Comparison of ENCODE assay signal across 8 cellular contexts in the genomic region with DNA sequence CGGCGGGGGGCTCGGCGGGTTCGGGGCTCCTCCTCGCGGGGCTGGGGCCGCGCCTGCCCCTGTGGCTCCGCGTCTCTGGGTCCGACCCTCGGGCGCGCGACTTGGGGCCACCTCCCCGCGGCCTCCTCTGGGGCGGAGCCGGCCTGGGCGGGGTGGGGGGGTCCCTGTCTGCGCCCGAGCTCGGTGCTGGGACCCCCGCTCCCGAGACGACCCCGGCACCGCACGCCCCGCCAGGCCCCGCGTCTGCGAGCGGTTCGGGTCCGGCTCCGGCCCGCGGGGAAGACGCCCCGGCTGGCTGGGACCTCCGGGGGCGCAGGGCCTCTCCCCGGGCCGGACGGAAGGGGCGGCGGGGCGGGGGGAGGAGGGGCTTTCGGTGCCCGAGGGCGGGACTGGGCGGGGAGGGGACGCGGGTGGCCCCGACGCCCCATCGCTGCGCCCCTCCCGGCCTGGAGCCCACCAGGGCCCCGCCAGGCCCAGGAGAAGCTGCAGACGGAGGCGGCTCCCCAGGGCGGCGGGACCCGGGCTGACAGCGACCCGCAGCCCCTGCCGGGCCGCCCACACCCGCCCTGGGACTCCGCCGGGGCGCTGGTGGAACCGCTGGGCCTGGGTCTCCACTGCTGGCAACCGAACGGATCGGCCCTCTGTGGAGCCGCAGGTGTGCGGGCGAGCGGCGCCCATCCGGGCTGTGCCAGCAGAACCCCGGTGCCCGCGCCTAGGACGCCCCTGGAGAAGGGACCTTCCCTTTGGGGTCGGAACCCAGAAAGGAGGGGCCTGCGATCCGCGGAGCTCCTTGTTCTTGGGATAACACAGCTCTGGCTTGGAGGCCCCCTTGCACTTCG. TPM values are rescaled to one million over a fixed set of nuclear protein-coding genes. Genes with fewer than 3 reads are reported as not detected.
DNase-seq lines count a peak whose midpoint lies in the region; ATAC-seq and TF ChIP-seq lines count a peak whose summit lies in the region.

No MANE protein-coding gene starts in this region.

- no peak for ATAC-seq in HG03045 (IDR thresholded peaks at IDR 0.05; ENCODE audit: unreplicated experiment)
- ATAC-seq in HG03025 (IDR thresholded peaks at IDR 0.05; ENCODE audit: low FRiP score, unreplicated experiment): no peak
- no peak for ATAC-seq in HG03469 (IDR thresholded peaks at IDR 0.05; ENCODE audit: unreplicated experiment)

- H2AFZ ChIP-seq in mammary epithelial cell (ENCODE audit: low read depth, low read length): peak overlapping the region; percentile 48

- CTCF ChIA-PET in mammary epithelial cell (lab: Charles Lee; ENCODE audit: low non-redundant PET): no interaction called here

- peaks cover 42% of the 10 kb centered on the region for H3K27me3 Mint-ChIP-seq in activated CD4-positive, alpha-beta T cell treated with anti-CD3 and anti-CD28 coated beads, Interleukin-2, amount 10 ng/mL, durations not matched to agents 24 days and 14 days

- intact Hi-C loops in activated CD4-positive, alpha-beta T cell treated with anti-CD3 and anti-CD28 coated beads, Interleukin-2, amount 10 ng/mL, durations not matched to agents 24 days and 14 days (cut with micrococcal nuclease): loop anchor here (5.0 kb wide), 1 partner anchor 116 kb away; the partner anchor contains the start of gene COL6A1
- intact Hi-C loops in mammary epithelial cell (cut with micrococcal nuclease) (loop anchor here (2.0 kb wide), 1 partner anchor 128 kb away; no protein-coding TSS in a partner anchor), lower leg skin (cut with DNase I; ENCODE audit: low total_unique reads) (loop anchor here (10.0 kb wide), 1 partner anchor 124 kb away; no protein-coding TSS in a partner anchor)

- BruUV-seq in mammary epithelial cell (replicated peaks; lab: Mats Ljungman, UMichigan): no TSS peak

- no peaks in the 10 kb centered on the region for H4K20me1 ChIP-seq in mammary epithelial cell (ENCODE audit: insufficient read depth, low read length)

- peak overlapping the region; percentile 60 for H3K4me2 ChIP-seq in mammary epithelial cell (ENCODE audit: insufficient read depth, low read depth, low read length)

- H3K36me3 Mint-ChIP-seq in activated CD4-positive, alpha-beta T cell treated with anti-CD3 and anti-CD28 coated beads, Interleukin-2, amount 10 ng/mL, durations not matched to agents 24 days and 14 days (ENCODE audit: low read depth): no peaks in the 10 kb centered on the region

- H3K36me3 ChIP-seq in mammary epithelial cell (ENCODE audit: insufficient read depth, low read length) (no peaks in the 10 kb centered on the region), tibial nerve (no peaks in the 10 kb centered on the region)

- H3K4me3 ChIP-seq in mammary epithelial cell (replicated peaks in 1 of 3; ENCODE audit: insufficient read depth in 1 of 3, low read depth in 2 of 3, low read length in 3 of 3) (peak overlapping the region in 1 of 3 experiments; percentile 27), lower leg skin (ENCODE audit: low read depth, poor library complexity, severe bottlenecking) (peak overlapping the region; percentile 39), tibial nerve (peak overlapping the region; percentile 52 to 78 (median 76))

- H3K9me3 ChIP-seq in mammary epithelial cell (replicated peaks; ENCODE audit: insufficient read depth, low read length) (peaks cover 4% of the 10 kb centered on the region), tibial nerve (peaks cover 0 to 21% (median 5%) of the 10 kb centered on the region in 4 donors)

- H3K27ac ChIP-seq in mammary epithelial cell (ENCODE audit: insufficient read depth, low read depth, low read length) (no peak overlapping the region), tibial nerve (peak overlapping the region; percentile 86 to 93 (median 92))

- no peaks in the 10 kb centered on the region for H3K79me2 ChIP-seq in mammary epithelial cell (ENCODE audit: insufficient read depth, low read length)

- H3K27ac Mint-ChIP-seq in activated CD4-positive, alpha-beta T cell treated with anti-CD3 and anti-CD28 coated beads, Interleukin-2, amount 10 ng/mL, durations not matched to agents 24 days and 14 days: no peak overlapping the region

- H3K27me3 ChIP-seq in mammary epithelial cell (ENCODE audit: insufficient read depth, low read length) (peaks cover 12% of the 10 kb centered on the region), tibial nerve (peaks cover 0 to 4% of the 10 kb centered on the region in 2 donors)

- TF ChIP-seq CTCF in mammary epithelial cell (conservative IDR thresholded peaks at IDR 0.05 in 1 of 2, IDR thresholded peaks at IDR 0.05 in 1 of 2; ENCODE audit: extremely low read depth in 1 of 2, insufficient read depth in 1 of 2, low read depth in 1 of 2, low read length in 2 of 2) (no peak), lower leg skin (IDR thresholded peaks at IDR 0.05) (no peak), tibial nerve (IDR thresholded peaks at IDR 0.05) (no peak)

- peak overlapping the region; percentile 57 for H3K4me3 Mint-ChIP-seq in activated CD4-positive, alpha-beta T cell treated with anti-CD3 and anti-CD28 coated beads, Interleukin-2, amount 10 ng/mL, durations not matched to agents 24 days and 14 days

- no peak overlapping the region for H3K9ac ChIP-seq in mammary epithelial cell (ENCODE audit: insufficient read depth, low read length)

- TF ChIP-seq EP300 in tibial nerve (IDR thresholded peaks at IDR 0.05): no peak

- peaks cover 17% of the 10 kb centered on the region for H3K9me3 Mint-ChIP-seq in activated CD4-positive, alpha-beta T cell treated with anti-CD3 and anti-CD28 coated beads, Interleukin-2, amount 10 ng/mL, durations not matched to agents 24 days and 14 days

- in situ Hi-C loops in mammary epithelial cell (cut with MboI; ENCODE audit: low sequenced_read_pairs in 2 of 2): no loop called here

- WGBS in mammary epithelial cell (ENCODE audit: low coverage, missing lambda C conversion rate): 18% methylated on average over 13 of the region's 94 CpGs
- WGBS in lower leg skin, 2 donors: 2 to 3% methylated on average over 9 to 39 of the region's 94 CpGs
- WGBS in tibial nerve, 2 donors: 1% methylated on average over 25 to 31 of the region's 94 CpGs

- dilution Hi-C loops in mammary epithelial cell (cut with HindIII; ENCODE audit: low sequenced_read_pairs): no loop called here

- H3K4me1 ChIP-seq in mammary epithelial cell (ENCODE audit: insufficient read depth, low read length) (no peaks in the 10 kb centered on the region), tibial nerve (peaks cover 0 to 37% (median 0%) of the 10 kb centered on the region in 4 donors)

- TF ChIP-seq POLR2A in lower leg skin (IDR thresholded peaks at IDR 0.05) (no peak), tibial nerve (IDR thresholded peaks at IDR 0.05) (no peak)

- no peak for DNase-seq in activated CD4-positive, alpha-beta T cell treated with anti-CD3 and anti-CD28 coated beads, Interleukin-2, amount 10 ng/mL, durations not matched to agents 24 days and 14 days
- no peak for DNase-seq in activated CD4-positive, alpha-beta T cell treated with anti-CD3 and anti-CD28 coated beads for 48 hours
- no peak for DNase-seq in mammary epithelial cell
- peak; percentile 13 to 88 for DNase-seq in lower leg skin (ENCODE audit: low spot score in 2 of 2)
- DNase-seq in tibial nerve (ENCODE audit: low spot score in 2 of 2): no peak

- H3K4me1 Mint-ChIP-seq in activated CD4-positive, alpha-beta T cell treated with anti-CD3 and anti-CD28 coated beads, Interleukin-2, amount 10 ng/mL, durations not matched to agents 24 days and 14 days: no peaks in the 10 kb centered on the region

RNA-seq across cellular contexts. Expression of gene COL6A2, which starts 0.6 kb away (rescaled TPM):
- 2.0 and 2.3 TPM in 2 replicates for total RNA-seq in activated CD4-positive, alpha-beta T cell treated with anti-CD3 and anti-CD28 coated beads, Interleukin-2, amount 10 ng/mL, durations not matched to agents 24 days and 14 days
- 10 to 100 TPM in 1 of 2 donors, under 1 TPM in 1; 0.87 to 47.0 TPM for total RNA-seq in mammary epithelial cell
- polyA plus RNA-seq in mammary epithelial cell: 0.74 TPM
- not detected for polyA minus RNA-seq in mammary epithelial cell
- total RNA-seq in lower leg skin: 100 to 1,000 TPM; 137 to 543 (median 164) TPM
- total RNA-seq in tibial nerve: 1,000 to 10,000 TPM in 1 of 4 donors, 100 to 1,000 TPM in 3; 470 to 1,210 (median 744) TPM

RNA-seq across cellular contexts. Expression of gene FTCD, which starts 56.9 kb away (rescaled TPM):
- total RNA-seq in activated CD4-positive, alpha-beta T cell treated with anti-CD3 and anti-CD28 coated beads, Interleukin-2, amount 10 ng/mL, durations not matched to agents 24 days and 14 days: 0.30 and 0.43 TPM in 2 replicates
- total RNA-seq in mammary epithelial cell (under 1 TPM in 1 of 2 donors, not detected in 1; 0.50 TPM), lower leg skin (under 1 TPM in 1 of 4 donors, not detected in 3; 0.29 TPM), tibial nerve (10 to 100 TPM in 1 of 4 donors, 1 to 10 TPM in 3; 2.2 to 21.2 (median 2.5) TPM)
- not detected for polyA plus RNA-seq in mammary epithelial cell
- not detected for polyA minus RNA-seq in mammary epithelial cell

Comparison
In these comparisons a context has a peak if more than half of its experiments do, and no peak if none do; other contexts are left out.
1. DNase-seq: peak in lower leg skin (2 of 2); none in activated CD4-positive, alpha-beta T cell treated with anti-CD3 and anti-CD28 coated beads, Interleukin-2, amount 10 ng/mL, durations not matched to agents 24 days and 14 days (single experiment), activated CD4-positive, alpha-beta T cell treated with anti-CD3 and anti-CD28 coated beads for 48 hours (single experiment), mammary epithelial cell (single experiment) and tibial nerve (0 of 2).